11 cellular contexts compared by ENCODE assay signal in the genomic region with DNA sequence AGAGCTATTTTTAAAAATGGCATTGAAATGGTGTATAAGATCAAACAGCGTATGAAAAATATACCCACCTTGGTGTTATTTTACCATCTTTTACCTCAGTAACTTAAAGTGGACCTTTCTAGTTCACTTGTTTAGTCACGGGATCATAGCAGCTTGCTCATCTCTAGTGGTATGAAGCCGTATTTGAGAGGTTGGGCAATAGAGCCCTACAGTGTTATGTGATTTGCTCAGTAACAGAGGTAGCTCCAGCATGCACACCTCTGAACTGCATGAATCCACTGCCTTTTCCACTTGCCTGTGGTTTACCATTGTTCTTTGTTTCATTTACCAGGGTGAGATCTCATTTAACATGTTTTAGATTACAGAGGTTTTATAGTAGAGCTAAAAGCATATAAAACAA.
A peak's percentile ranks its signal among the peaks of the same experiment; 100 is the strongest.
DNase-seq lines count a peak whose midpoint lies in the region; FAIRE-seq and TF ChIP-seq lines count a peak whose summit lies in the region.
"Had no signal": no experiment of that assay in that cellular context is flagged by ENCODE, and none has a peak within 500 bp of the region (broad histone marks: within the 10 kb centered on the region; RNA-seq: fewer than 3 reads in every experiment).

No MANE protein-coding gene starts in this region.

- no peak overlapping the region for H3K56ac ChIP-seq in mesendoderm (ENCODE audit: low read length)

- no peaks in the 10 kb centered on the region for H3K4me1 ChIP-seq in fibroblast of lung (ENCODE audit: control insufficient read depth, extremely low read depth, insufficient read depth, low read length)
- peaks cover 1% of the 10 kb centered on the region for H3K4me1 ChIP-seq in mesendoderm (ENCODE audit: control insufficient read depth, low read depth, low read length)

- H3K27me3 ChIP-seq in fibroblast of lung (ENCODE audit: control insufficient read depth, insufficient read depth, low read length), result no peaks in the 10 kb centered on the region
- H3K27me3 ChIP-seq in mesendoderm (ENCODE audit: insufficient read depth, low read length, poor library complexity), result no peaks in the 10 kb centered on the region
- H3K27me3 ChIP-seq: colonic mucosa, SJCRH30 had no signal

- H2AK5ac ChIP-seq in mesendoderm (ENCODE audit: low read length), result no peak overlapping the region

- H3K79me1 ChIP-seq in mesendoderm (ENCODE audit: low read length), result no peaks in the 10 kb centered on the region

- no peak overlapping the region for H2AFZ ChIP-seq in fibroblast of lung (ENCODE audit: low read length)

- no peaks in the 10 kb centered on the region for H3K9me3 ChIP-seq in fibroblast of lung (ENCODE audit: control insufficient read depth, insufficient read depth, low read depth, low read length)
- H3K9me3 ChIP-seq: colonic mucosa, SJCRH30 had no signal

- H3K36me3 ChIP-seq in fibroblast of lung (ENCODE audit: control insufficient read depth, insufficient read depth, low read length), result no peaks in the 10 kb centered on the region
- H3K36me3 ChIP-seq in mesendoderm (ENCODE audit: control insufficient read depth, insufficient read depth, low read length), result no peaks in the 10 kb centered on the region
- H3K36me3 ChIP-seq: colonic mucosa, SJCRH30 had no signal

- H3K4me3 ChIP-seq in fibroblast of lung (replicated peaks in 1 of 4; ENCODE audit: control extremely low read depth in 1 of 4, insufficient read depth in 1 of 4, low read depth in 3 of 4, low read length in 4 of 4) (no peak overlapping the region), mesendoderm (ENCODE audit: low read length) (no peak overlapping the region)
- H3K4me3 ChIP-seq: colonic mucosa, SJCRH30 had no signal

- H2BK15ac ChIP-seq in mesendoderm (replicated peaks; ENCODE audit: low read depth), result no peak overlapping the region

- H4K5ac ChIP-seq in mesendoderm (ENCODE audit: low read length), result no peak overlapping the region

- H3K9ac ChIP-seq in fibroblast of lung (ENCODE audit: insufficient read depth, low read length) (no peak overlapping the region), mesendoderm (ENCODE audit: low read length) (no peak overlapping the region)

- H3K18ac ChIP-seq in mesendoderm (ENCODE audit: low read length), result no peak overlapping the region

- no peak overlapping the region for H2BK5ac ChIP-seq in mesendoderm (ENCODE audit: low read length)

- no peak overlapping the region for H3K4ac ChIP-seq in mesendoderm (ENCODE audit: low read depth, low read length)

- no peaks in the 10 kb centered on the region for H4K20me1 ChIP-seq in fibroblast of lung (ENCODE audit: control insufficient read depth, extremely low read depth, insufficient read depth, low read length)

- H2BK120ac ChIP-seq in mesendoderm (ENCODE audit: low read depth, low read length), result no peak overlapping the region

- H3K27ac ChIP-seq in fibroblast of lung (ENCODE audit: insufficient read depth, low read length), result no peak overlapping the region
- no peak overlapping the region for H3K27ac ChIP-seq in mesendoderm (ENCODE audit: low read depth, low read length)
- H3K27ac ChIP-seq: colonic mucosa, SJCRH30 had no signal

- H4K8ac ChIP-seq in mesendoderm (ENCODE audit: low read depth, low read length), result no peak overlapping the region

- H3K23ac ChIP-seq in mesendoderm (ENCODE audit: low read length), result no peak overlapping the region

- H3K79me2 ChIP-seq in fibroblast of lung (ENCODE audit: control insufficient read depth, insufficient read depth, low read length), result no peaks in the 10 kb centered on the region
- no peaks in the 10 kb centered on the region for H3K79me2 ChIP-seq in mesendoderm (ENCODE audit: control insufficient read depth, insufficient read depth, low read length)

- H3K4me2 ChIP-seq in fibroblast of lung (ENCODE audit: extremely low read depth, insufficient read depth, low read length) (no peak overlapping the region), mesendoderm (ENCODE audit: low read length) (no peak overlapping the region)

- TF ChIP-seq CTCF in fibroblast of lung (conservative IDR thresholded peaks at IDR 0.05 in 1 of 2, IDR thresholded peaks at IDR 0.05 in 1 of 2; ENCODE audit: low read depth in 1 of 2, low read length in 2 of 2) (no peak), GM20000 (IDR thresholded peaks at IDR 0.05; ENCODE audit: extremely low read depth, missing control alignments) (no peak)

- DNase-seq in GM19239 (ENCODE audit: insufficient read length, low spot score) (no peak), NCI-H526 treated with DMSO at 0.1 percent for 48 hours (lab: John Stamatoyannopoulos, UW) (peak; percentile 89), fibroblast of lung (ENCODE audit: low read depth in 2 of 2) (peak; percentile 7 to 45), mesendoderm (peak; percentile 13), NCI-H1417 (lab: John Stamatoyannopoulos, UW) (no peak), NCI-H748 (lab: John Stamatoyannopoulos, UW; ENCODE audit: unreplicated experiment) (no peak), GM20000 (ENCODE audit: low spot score) (no peak)
- no peak for DNase-seq in stimulated activated CD4-positive, alpha-beta T cell treated with anti-CD3 and anti-CD28 coated beads, Interleukin-15, amount 100 ng/mL, for 24 hours
- DNase-seq: colonic mucosa, NCI-H1417 treated with DMSO at 0.1 percent for 48 hours had no signal

- FAIRE-seq in GM19239 (lab: Jason Lieb, UNC), result peak; percentile 37

- WGBS in mesendoderm (ENCODE audit: extremely low coverage, insufficient coverage, low lambda C conversion rate), result no CpG with 5 or more reads among the region's 3 CpGs

Comparison
In these comparisons a context has a peak if more than half of its experiments do, and no peak if none do; other contexts are left out.
1. DNase-seq: peak in NCI-H526 treated with DMSO at 0.1 percent for 48 hours (single experiment), fibroblast of lung (2 of 2) and mesendoderm (single experiment); none in GM19239 (single experiment), NCI-H1417 (0 of 3), NCI-H748 (single experiment), stimulated activated CD4-positive, alpha-beta T cell treated with anti-CD3 and anti-CD28 coated beads, Interleukin-15, amount 100 ng/mL, for 24 hours (single experiment) and GM20000 (single experiment).